In genomic region chr2:42133771-42134195, GRCh38 we compare ENCODE assay signal across 9 cellular contexts. TPM values are rescaled to one million over a fixed set of nuclear protein-coding genes. Genes with fewer than 3 reads are reported as not detected.
DNase-seq lines count a peak whose midpoint lies in the region; ATAC-seq and TF ChIP-seq lines count a peak whose summit lies in the region.
"Had no signal": no experiment of that assay in that cellular context is flagged by ENCODE, and none has a peak within 500 bp of the region (broad histone marks: within the 10 kb centered on the region; RNA-seq: fewer than 3 reads in every experiment).

No MANE protein-coding gene starts in this region.

- H3K36me3 Mint-ChIP-seq in T-helper 17 cell (ENCODE audit: low read depth): no peaks in the 10 kb centered on the region
- no peaks in the 10 kb centered on the region for H3K36me3 Mint-ChIP-seq in stimulated activated memory B cell treated with anti-CD40 and anti-IgM and Interleukin-4, amounts not matched to agents 10 μg/mL and 1 μg/mL and 100 μg/mL, for 72 hours

- DNase-seq in DMS 273 (lab: John Stamatoyannopoulos, UW; ENCODE audit: unreplicated experiment): peak; percentile 47
- DNase-seq in DMS 273 treated with DMSO at 0.1 percent for 48 hours (lab: John Stamatoyannopoulos, UW): no peak
- no peak for DNase-seq in T-helper 17 cell
- DNase-seq in fibroblast of villous mesenchyme (ENCODE audit: low read depth): peak; percentile 38
- DNase-seq in GM13976 (ENCODE audit: low spot score): no peak
- DNase-seq in MM.1S: no peak
- DNase-seq: 8988T had no signal

- no peak overlapping the region for H3K27ac ChIP-seq in MM.1S (ENCODE audit: low read length)

- H3K4me2 ChIP-seq in MM.1S (ENCODE audit: low read depth, low read length): no peak overlapping the region

- peaks cover 15% of the 10 kb centered on the region for H3F3A ChIP-seq in MM.1S (ENCODE audit: insufficient read depth, low read length)

- H2AFZ ChIP-seq in MM.1S (ENCODE audit: low read length): no peak overlapping the region

- no peaks in the 10 kb centered on the region for H3K9me2 ChIP-seq in MM.1S (replicated peaks; ENCODE audit: insufficient read depth, low read length)

- no peaks in the 10 kb centered on the region for H3K9me3 ChIP-seq in T-helper 17 cell (ENCODE audit: control insufficient read depth, low read length, poor library complexity, severe bottlenecking)
- no peaks in the 10 kb centered on the region for H3K9me3 ChIP-seq in MM.1S (replicated peaks; ENCODE audit: insufficient read depth, low read length)

- peak overlapping the region; percentile 81 for H3K4me3 Mint-ChIP-seq in T-helper 17 cell
- peak overlapping the region; percentile 66 for H3K4me3 Mint-ChIP-seq in stimulated activated memory B cell treated with anti-CD40 and anti-IgM and Interleukin-4, amounts not matched to agents 10 μg/mL and 1 μg/mL and 100 μg/mL, for 72 hours

- in situ Hi-C loops in GM13976 (cut with MboI; ENCODE audit: low sequenced_read_pairs, unreplicated experiment): no loop called here

- peaks cover 71% of the 10 kb centered on the region for H3K4me1 Mint-ChIP-seq in T-helper 17 cell
- H3K4me1 Mint-ChIP-seq in stimulated activated memory B cell treated with anti-CD40 and anti-IgM and Interleukin-4, amounts not matched to agents 10 μg/mL and 1 μg/mL and 100 μg/mL, for 72 hours: peaks cover 67% of the 10 kb centered on the region

- no peaks in the 10 kb centered on the region for H3K9me3 Mint-ChIP-seq in stimulated activated memory B cell treated with anti-CD40 and anti-IgM and Interleukin-4, amounts not matched to agents 10 μg/mL and 1 μg/mL and 100 μg/mL, for 72 hours

- H3K36me3 ChIP-seq in MM.1S (replicated peaks; ENCODE audit: insufficient read depth, low read length): no peaks in the 10 kb centered on the region

- ATAC-seq in T-helper 17 cell: no peak
- ATAC-seq in stimulated activated memory B cell treated with anti-CD40 and anti-IgM and Interleukin-4, amounts not matched to agents 10 μg/mL and 1 μg/mL and 100 μg/mL, for 72 hours: no peak
- no peak for ATAC-seq in HG03565 (IDR thresholded peaks at IDR 0.05; ENCODE audit: unreplicated experiment)

- H3K4me1 ChIP-seq in MM.1S (ENCODE audit: low read length): peaks cover 43% of the 10 kb centered on the region

- no peak overlapping the region for H3K4me3 ChIP-seq in fibroblast of villous mesenchyme (ENCODE audit: low read depth, low read length)
- H3K4me3 ChIP-seq in MM.1S (ENCODE audit: low read length): no peak overlapping the region

- no peak overlapping the region for H3K9ac ChIP-seq in MM.1S (ENCODE audit: low read length)

- H4K20me1 ChIP-seq in MM.1S (ENCODE audit: insufficient read depth, low read length): no peaks in the 10 kb centered on the region

- peak overlapping the region; percentile 100 for H3K27ac Mint-ChIP-seq in T-helper 17 cell
- H3K27ac Mint-ChIP-seq in stimulated activated memory B cell treated with anti-CD40 and anti-IgM and Interleukin-4, amounts not matched to agents 10 μg/mL and 1 μg/mL and 100 μg/mL, for 72 hours: peak overlapping the region; percentile 91

- H3K27me3 Mint-ChIP-seq in T-helper 17 cell: no peaks in the 10 kb centered on the region
- no peaks in the 10 kb centered on the region for H3K27me3 Mint-ChIP-seq in stimulated activated memory B cell treated with anti-CD40 and anti-IgM and Interleukin-4, amounts not matched to agents 10 μg/mL and 1 μg/mL and 100 μg/mL, for 72 hours

- H3K79me2 ChIP-seq in MM.1S (ENCODE audit: low read length): no peaks in the 10 kb centered on the region

- TF ChIP-seq CTCF in fibroblast of villous mesenchyme (IDR thresholded peaks at IDR 0.05; ENCODE audit: insufficient read depth, low read depth, low read length) (no peak), GM13976 (IDR thresholded peaks at IDR 0.05; ENCODE audit: borderline replicate concordance, control extremely low read depth, extremely low read depth, insufficient read depth, missing control alignments) (no peak), MM.1S (IDR thresholded peaks at IDR 0.05; ENCODE audit: low read length) (no peak)

- H3K27me3 ChIP-seq in MM.1S (replicated peaks; ENCODE audit: insufficient read depth, low read length): no peaks in the 10 kb centered on the region

RNA-seq across cellular contexts. Expression of gene EML4, which starts 35.4 kb away (rescaled TPM):
- total RNA-seq in T-helper 17 cell: 100 to 1,000 TPM; 292 to 348 TPM
- total RNA-seq in fibroblast of villous mesenchyme: 65.1 and 88.1 TPM in 2 replicates

Comparison
In these comparisons a context has a peak if more than half of its experiments do, and no peak if none do; other contexts are left out.
1. DNase-seq: peak in DMS 273 (single experiment) and fibroblast of villous mesenchyme (single experiment); none in DMS 273 treated with DMSO at 0.1 percent for 48 hours (single experiment), T-helper 17 cell (0 of 3), GM13976 (single experiment) and MM.1S (single experiment).